Comparison of ENCODE assay signal across 32 cellular contexts in the genomic region with DNA sequence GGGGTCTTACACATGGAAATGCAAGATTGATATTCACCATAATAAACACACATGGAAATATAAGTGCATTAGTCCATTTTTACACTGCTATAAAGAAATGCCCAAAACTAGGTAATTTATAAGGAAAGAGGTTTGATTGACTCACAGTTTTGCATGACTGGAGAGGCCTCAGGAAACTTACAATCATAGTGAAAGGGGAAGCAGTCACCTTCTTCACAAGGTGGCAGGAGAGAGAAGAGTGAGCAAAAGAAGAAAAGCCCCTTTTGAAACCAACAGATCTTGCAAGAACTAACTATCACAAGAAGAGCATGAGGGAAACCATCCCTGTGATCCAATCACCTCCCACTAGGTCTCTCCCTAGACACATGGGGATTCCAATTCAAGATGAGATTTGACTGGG.
"Had no signal": no experiment of that assay in that cellular context is flagged by ENCODE, and none has a peak within 500 bp of the region (broad histone marks: within the 10 kb centered on the region; RNA-seq: fewer than 3 reads in every experiment).

No MANE protein-coding gene starts in this region.

- H3K27ac Mint-ChIP-seq: activated B cell treated with CpG ODN at 0.5 μM for 24 hours; activated CD4-positive, alpha-beta memory T cell treated with anti-CD3 and anti-CD28 coated beads for 36 hours; activated CD4-positive, alpha-beta T cell treated with anti-CD3 and anti-CD28 coated beads, Interleukin-2, amount 10 ng/mL, durations not matched to agents 24 days and 14 days; activated CD8-positive, alpha-beta T cell treated with anti-CD3 and anti-CD28 coated beads for 36 hours; activated naive CD4-positive, alpha-beta T cell treated with anti-CD3 and anti-CD28 coated beads, Interleukin-2, amount 10 ng/mL, durations not matched to agents 7 days and 5 days; activated naive CD4-positive, alpha-beta T cell treated with anti-CD3 and anti-CD28 coated beads, Interleukin-2, amount 50 U/mL, for 24 hours; activated naive CD8-positive, alpha-beta T cell; activated naive CD8-positive, alpha-beta T cell treated with anti-CD3 and anti-CD28 coated beads, Interleukin-2, amount 10 ng/mL, durations not matched to agents 7 days and 5 days; activated naive CD8-positive, alpha-beta T cell treated with anti-CD3 and anti-CD28 coated beads, Interleukin-2, amount 50 U/mL, for 24 hours; activated T-cell treated with anti-CD3 and anti-CD28 coated beads, Interleukin-2, amount 50 U/mL, for 72 hours; activated T-helper 1 cell treated with anti-CD3 and anti-CD28 coated beads, Interleukin-12 subunit alpha, Interleukin-12 subunit beta, Interleukin-2, Interleukin-4 antibody, amounts not matched to agents 30 ng/mL and 10 ng/mL and 1 ng/mL, durations not matched to agents 14 hours and 24 hours and 36 hours; activated T-helper 2 cell treated with anti-CD3 and anti-CD28 coated beads, Interferon-gamma antibody, Interleukin-2, Interleukin-4, amounts not matched to agents 10 μg/mL and 5 μg/mL and 100 μg/mL, durations not matched to agents 14 hours and 24 hours and 36 hours; brain; T-helper 1 cell treated with Interleukin-12 subunit alpha and Interleukin-12 subunit beta and Interleukin-4 antibody, amounts not matched to agents 30 μg/mL and 1 μg/mL, for 36 hours; T-helper 2 cell treated with Interferon-gamma antibody and Interleukin-4, amounts not matched to agents 5 μg/mL and 100 μg/mL, for 36 hours had no signal

- ATAC-seq: activated CD8-positive, alpha-beta T cell treated with anti-CD3 and anti-CD28 coated beads for 36 hours; activated naive CD8-positive, alpha-beta T cell treated with anti-CD3 and anti-CD28 coated beads, Interleukin-2, amount 50 U/mL, for 24 hours; activated T-cell treated with anti-CD3 and anti-CD28 coated beads, Interleukin-2, amount 50 U/mL, for 72 hours had no signal

- H3K27me3 Mint-ChIP-seq: activated B cell treated with CpG ODN at 0.5 μM for 24 hours; activated CD4-positive, alpha-beta memory T cell treated with anti-CD3 and anti-CD28 coated beads for 36 hours; activated CD4-positive, alpha-beta T cell treated with anti-CD3 and anti-CD28 coated beads, Interleukin-2, amount 10 ng/mL, durations not matched to agents 24 days and 14 days; activated CD8-positive, alpha-beta T cell treated with anti-CD3 and anti-CD28 coated beads for 36 hours; activated naive CD4-positive, alpha-beta T cell treated with anti-CD3 and anti-CD28 coated beads, Interleukin-2, amount 10 ng/mL, durations not matched to agents 7 days and 5 days; activated naive CD4-positive, alpha-beta T cell treated with anti-CD3 and anti-CD28 coated beads, Interleukin-2, amount 50 U/mL, for 24 hours; activated naive CD8-positive, alpha-beta T cell; activated naive CD8-positive, alpha-beta T cell treated with anti-CD3 and anti-CD28 coated beads, Interleukin-2, amount 10 ng/mL, durations not matched to agents 7 days and 5 days; activated naive CD8-positive, alpha-beta T cell treated with anti-CD3 and anti-CD28 coated beads, Interleukin-2, amount 50 U/mL, for 24 hours had no signal

- DNase-seq: activated B cell treated with CpG ODN at 0.5 μM for 24 hours; activated CD4-positive, alpha-beta memory T cell treated with anti-CD3 and anti-CD28 coated beads for 36 hours; activated CD4-positive, alpha-beta T cell treated with anti-CD3 and anti-CD28 coated beads for 4 hours; activated CD4-positive, alpha-beta T cell treated with anti-CD3 and anti-CD28 coated beads, Interleukin-2, amount 10 ng/mL, durations not matched to agents 24 days and 14 days; activated CD4-positive, alpha-beta T cell treated with anti-CD3 and anti-CD28 coated beads, Interleukin-2, amount 50 U/mL, for 1 hour; activated CD4-positive, alpha-beta T cell treated with anti-CD3 and anti-CD28 coated beads, Interleukin-2, amount 50 U/mL, for 4 hours; activated CD4-positive, CD25-positive, alpha-beta regulatory T cell treated with anti-CD3 and anti-CD28 coated beads, Interleukin-2, amount 50 U/mL, for 72 hours; activated CD8-positive, alpha-beta memory T cell treated with anti-CD3 and anti-CD28 coated beads, Interleukin-2, amount 50 U/mL, for 4 hours; activated CD8-positive, alpha-beta T cell treated with anti-CD3 and anti-CD28 coated beads for 36 hours; activated effector memory CD4-positive, alpha-beta T cell treated with Interleukin-2 at 50 U/mL for 16 hours; activated gamma-delta T cell; activated naive CD4-positive, alpha-beta T cell treated with anti-CD3 and anti-CD28 coated beads, Interleukin-2, amount 10 ng/mL, durations not matched to agents 7 days and 5 days; activated naive CD4-positive, alpha-beta T cell treated with Interleukin-2 at 50 U/mL for 16 hours; activated naive CD8-positive, alpha-beta T cell treated with anti-CD3 and anti-CD28 coated beads, Interleukin-2, amount 10 ng/mL, durations not matched to agents 7 days and 5 days; activated naive CD8-positive, alpha-beta T cell treated with anti-CD3 and anti-CD28 coated beads, Interleukin-2, amount 50 U/mL, for 24 hours; activated T-cell treated with anti-CD3 and anti-CD28 coated beads for 4 hours; activated T-cell treated with anti-CD3 and anti-CD28 coated beads, Interleukin-2, amount 50 U/mL, for 1 hour; activated T-cell treated with anti-CD3 and anti-CD28 coated beads, Interleukin-2, amount 50 U/mL, for 72 hours; amygdala; anterior cingulate cortex; central memory CD4-positive, alpha-beta T cell; T-helper 1 cell; T-helper 2 cell; T-helper 9 cell had no signal

- H3K36me3 Mint-ChIP-seq: activated naive CD4-positive, alpha-beta T cell treated with anti-CD3 and anti-CD28 coated beads, Interleukin-2, amount 10 ng/mL, durations not matched to agents 7 days and 5 days; brain had no signal

- H3K4me3 ChIP-seq: ascending aorta had no signal

- H3K4me1 Mint-ChIP-seq: activated naive CD4-positive, alpha-beta T cell treated with anti-CD3 and anti-CD28 coated beads, Interleukin-2, amount 10 ng/mL, durations not matched to agents 7 days and 5 days; activated naive CD8-positive, alpha-beta T cell treated with anti-CD3 and anti-CD28 coated beads, Interleukin-2, amount 10 ng/mL, durations not matched to agents 7 days and 5 days; brain had no signal

- H3K4me3 Mint-ChIP-seq: activated B cell treated with CpG ODN at 0.5 μM for 24 hours; activated CD4-positive, alpha-beta memory T cell treated with anti-CD3 and anti-CD28 coated beads for 36 hours; activated CD4-positive, alpha-beta T cell treated with anti-CD3 and anti-CD28 coated beads, Interleukin-2, amount 10 ng/mL, durations not matched to agents 24 days and 14 days; activated CD8-positive, alpha-beta T cell treated with anti-CD3 and anti-CD28 coated beads for 36 hours; activated naive CD4-positive, alpha-beta T cell treated with anti-CD3 and anti-CD28 coated beads, Interleukin-2, amount 10 ng/mL, durations not matched to agents 7 days and 5 days; activated naive CD4-positive, alpha-beta T cell treated with anti-CD3 and anti-CD28 coated beads, Interleukin-2, amount 50 U/mL, for 24 hours; activated naive CD8-positive, alpha-beta T cell; activated naive CD8-positive, alpha-beta T cell treated with anti-CD3 and anti-CD28 coated beads, Interleukin-2, amount 10 ng/mL, durations not matched to agents 7 days and 5 days; activated naive CD8-positive, alpha-beta T cell treated with anti-CD3 and anti-CD28 coated beads, Interleukin-2, amount 50 U/mL, for 24 hours; activated T-cell treated with anti-CD3 and anti-CD28 coated beads, Interleukin-2, amount 50 U/mL, for 72 hours; activated T-helper 1 cell treated with anti-CD3 and anti-CD28 coated beads, Interleukin-12 subunit alpha, Interleukin-12 subunit beta, Interleukin-2, Interleukin-4 antibody, amounts not matched to agents 30 ng/mL and 10 ng/mL and 1 ng/mL, durations not matched to agents 14 hours and 24 hours and 36 hours; brain; T-helper 1 cell treated with Interleukin-12 subunit alpha and Interleukin-12 subunit beta and Interleukin-4 antibody, amounts not matched to agents 30 μg/mL and 1 μg/mL, for 36 hours; T-helper 2 cell treated with Interferon-gamma antibody and Interleukin-4, amounts not matched to agents 5 μg/mL and 100 μg/mL, for 36 hours had no signal
